In the genomic region with DNA sequence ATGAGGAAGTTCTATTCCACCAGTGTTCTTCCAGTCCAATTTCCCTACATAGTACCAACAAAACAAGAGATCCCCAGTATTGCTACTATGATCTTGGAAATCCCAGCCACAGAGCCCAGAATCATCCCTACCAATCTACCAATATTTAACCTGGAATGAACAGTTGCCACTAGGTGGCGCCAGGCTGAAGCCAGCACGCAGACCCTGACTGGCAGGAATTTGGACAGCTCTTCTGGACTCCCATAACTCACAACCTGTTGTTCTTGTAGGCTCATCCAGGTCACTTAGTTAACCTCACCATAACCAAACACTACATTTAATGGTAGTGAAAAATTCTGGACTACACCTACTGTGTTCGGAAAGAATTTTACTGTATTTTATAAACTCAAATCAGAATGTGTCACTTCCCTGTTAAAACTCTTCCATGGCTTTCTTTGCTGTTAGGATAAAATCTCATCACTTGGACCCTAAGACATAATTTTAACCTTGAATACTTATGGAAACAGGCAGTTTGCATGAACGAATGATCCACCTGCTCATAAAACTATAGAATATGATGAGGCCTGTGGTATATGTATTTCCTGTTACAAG, we compare ENCODE assay signal across 7 cellular contexts. TPM values are rescaled to one million over a fixed set of nuclear protein-coding genes. Genes with fewer than 3 reads are reported as not detected.
DNase-seq lines count a peak whose midpoint lies in the region; FAIRE-seq and TF ChIP-seq lines count a peak whose summit lies in the region.

No MANE protein-coding gene starts in this region.

- no peak overlapping the region for H3K9ac ChIP-seq in SU-DHL-6 (ENCODE audit: low read length)

- TF ChIP-seq POLR2A in GM12891 (IDR thresholded peaks at IDR 0.05; ENCODE audit: low read depth, low read length) = no peak
- TF ChIP-seq POLR2A in NB4 (IDR thresholded peaks at IDR 0.05; ENCODE audit: extremely low read depth, insufficient read length) = no peak

- H3K79me2 ChIP-seq in SU-DHL-6 (ENCODE audit: insufficient read depth, low read length) = no peaks in the 10 kb centered on the region

- H3K4me2 ChIP-seq in SU-DHL-6 (ENCODE audit: low read depth, low read length, poor library complexity, severe bottlenecking) = no peak overlapping the region

- peak; percentile 95 for TF ChIP-seq CTCF in HFF-Myc (IDR thresholded peaks at IDR 0.05; ENCODE audit: low read depth, low read length, missing control alignments)
- TF ChIP-seq CTCF in NB4 (IDR thresholded peaks at IDR 0.05; ENCODE audit: low read depth, low read length) = peak; percentile 84
- peak; percentile 84 for TF ChIP-seq CTCF in SU-DHL-6 (IDR thresholded peaks at IDR 0.05; ENCODE audit: insufficient read depth, low read length, poor library complexity, severe bottlenecking)
- TF ChIP-seq CTCF in astrocyte of the cerebellum (IDR thresholded peaks at IDR 0.05; ENCODE audit: low read depth, low read length, missing control alignments) = peak; percentile 95

- H3K36me3 ChIP-seq in SU-DHL-6 (ENCODE audit: low read length) = no peaks in the 10 kb centered on the region

- H3K4me3 ChIP-seq in HFF-Myc (replicated peaks; ENCODE audit: low read depth, low read length) (no peak overlapping the region), NB4 (ENCODE audit: low read depth, low read length) (no peak overlapping the region), SU-DHL-6 (ENCODE audit: insufficient read depth, low read length, poor library complexity, severe bottlenecking) (no peak overlapping the region), astrocyte of the cerebellum (ENCODE audit: low read depth, low read length) (no peak overlapping the region)

- H3K9me3 ChIP-seq in SU-DHL-6 (ENCODE audit: insufficient read depth, low read length) = no peaks in the 10 kb centered on the region

- peak; percentile 60 for FAIRE-seq in GM12891 (lab: Jason Lieb, UNC)

- H4K20me1 ChIP-seq in SU-DHL-6 (ENCODE audit: low read depth, low read length) = no peaks in the 10 kb centered on the region

- no peaks in the 10 kb centered on the region for H3F3A ChIP-seq in SU-DHL-6 (ENCODE audit: insufficient read depth)

- no peaks in the 10 kb centered on the region for H3K9me2 ChIP-seq in SU-DHL-6 (replicated peaks; ENCODE audit: insufficient read depth, low read length)

- no peak overlapping the region for H3K27ac ChIP-seq in SU-DHL-6 (ENCODE audit: low read depth, low read length)

- DNase-seq in GM12891 (ENCODE audit: insufficient read length, low spot score) (peak; percentile 14), HFF-Myc (ENCODE audit: extremely low read depth, low read depth) (peak; percentile 53), NB4 (ENCODE audit: low read depth) (peak; percentile 67), astrocyte of the cerebellum (ENCODE audit: low read depth) (peak; percentile 41), hypothalamus (lab: John Stamatoyannopoulos, UW) (peak in 35 of 51 donors; percentile 10 to 78 (median 44))
- peak in 2 of 3 donors; percentile 40 to 55 for DNase-seq in stimulated activated CD4-positive, alpha-beta T cell treated with anti-CD3 and anti-CD28 coated beads, Interleukin-12 subunit alpha, Interleukin-12 subunit beta, amount 100 ng/mL, for 48 hours (ENCODE audit: low read depth in 2 of 3, low spot score in 1 of 3)

- no peaks in the 10 kb centered on the region for H3K27me3 ChIP-seq in SU-DHL-6 (ENCODE audit: low read length)

- in situ Hi-C loops in astrocyte of the cerebellum (cut with HindIII; ENCODE audit: low sequenced_read_pairs) = loop anchor here (25.0 kb wide), 1 partner anchor 197 kb away; a partner anchor contains a TSS

- no peak overlapping the region for H2AFZ ChIP-seq in SU-DHL-6 (ENCODE audit: low read depth, low read length, severe bottlenecking)

TF ChIP-seq in GM12891, 5 proteins besides CTCF, POLR2A, EP300 and RAD21:
- TF ChIP-seq SPI1 (IDR thresholded peaks at IDR 0.05; ENCODE audit: low read depth, low read length) = no peak
- TF ChIP-seq POU2F2 (IDR thresholded peaks at IDR 0.05; ENCODE audit: low read depth, low read length) = no peak
- no peak for TF ChIP-seq TAF1 (IDR thresholded peaks at IDR 0.05; ENCODE audit: low read depth, low read length)
- no peak for TF ChIP-seq POLR2AphosphoS5 (IDR thresholded peaks at IDR 0.05; ENCODE audit: low read depth, low read length)
- TF ChIP-seq PAX5 (IDR thresholded peaks at IDR 0.05; ENCODE audit: insufficient read depth, low read length, severe bottlenecking) = no peak

RNA-seq across cellular contexts. Expression of a gene that starts 59.8 kb away (rescaled TPM):
- not detected for polyA plus RNA-seq in GM12891 (2012; ENCODE audit: low read depth, missing spikeins)

Comparison
In these comparisons a context has a peak if more than half of its experiments do, and no peak if none do; other contexts are left out.
1. DNase-seq: peak in every context shown above with its lines; median percentile 67 in NB4; 53 in HFF-Myc; 48 in stimulated activated CD4-positive, alpha-beta T cell treated with anti-CD3 and anti-CD28 coated beads, Interleukin-12 subunit alpha, Interleukin-12 subunit beta, amount 100 ng/mL, for 48 hours; 44 in hypothalamus; 41 in astrocyte of the cerebellum; 14 in GM12891.